In genomic region chr5:179969110-179969509, GRCh38 we compare ENCODE assay signal across 2 cellular contexts.
TF ChIP-seq lines count a peak whose summit lies in the region.

No MANE protein-coding gene starts in this region.

TF ChIP-seq in liver, 16 proteins besides CTCF, POLR2A, EP300 and RAD21 (continued from another document):
- TF ChIP-seq REST (IDR thresholded peaks at IDR 0.05) = no peak
- TF ChIP-seq EGR1 (IDR thresholded peaks at IDR 0.05; ENCODE audit: low read depth in 2 of 2) = no peak
- no peak for TF ChIP-seq NR2F2 (IDR thresholded peaks at IDR 0.05)
- TF ChIP-seq HNF4A (conservative IDR thresholded peaks at IDR 0.05) = peak; percentile 81 to 83
- peak; percentile 50 for TF ChIP-seq FOXA2 (IDR thresholded peaks at IDR 0.05)
- TF ChIP-seq RXRA (IDR thresholded peaks at IDR 0.05) = peak; percentile 42 to 69
- TF ChIP-seq YY1 (IDR thresholded peaks at IDR 0.05) = no peak
- TF ChIP-seq, protein P1, sequence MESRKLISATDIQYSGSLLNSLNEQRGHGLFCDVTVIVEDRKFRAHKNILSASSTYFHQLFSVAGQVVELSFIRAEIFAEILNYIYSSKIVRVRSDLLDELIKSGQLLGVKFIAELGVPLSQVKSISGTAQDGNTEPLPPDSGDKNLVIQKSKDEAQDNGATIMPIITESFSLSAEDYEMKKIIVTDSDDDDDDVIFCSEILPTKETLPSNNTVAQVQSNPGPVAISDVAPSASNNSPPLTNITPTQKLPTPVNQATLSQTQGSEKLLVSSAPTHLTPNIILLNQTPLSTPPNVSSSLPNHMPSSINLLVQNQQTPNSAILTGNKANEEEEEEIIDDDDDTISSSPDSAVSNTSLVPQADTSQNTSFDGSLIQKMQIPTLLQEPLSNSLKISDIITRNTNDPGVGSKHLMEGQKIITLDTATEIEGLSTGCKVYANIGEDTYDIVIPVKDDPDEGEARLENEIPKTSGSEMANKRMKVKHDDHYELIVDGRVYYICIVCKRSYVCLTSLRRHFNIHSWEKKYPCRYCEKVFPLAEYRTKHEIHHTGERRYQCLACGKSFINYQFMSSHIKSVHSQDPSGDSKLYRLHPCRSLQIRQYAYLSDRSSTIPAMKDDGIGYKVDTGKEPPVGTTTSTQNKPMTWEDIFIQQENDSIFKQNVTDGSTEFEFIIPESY (IDR thresholded peaks at IDR 0.05) = no peak

TF ChIP-seq in HepG2, 621 proteins besides CTCF, POLR2A, EP300 and RAD21 (continued from another document):
- TF ChIP-seq ZNF510 (CRISPR knock-in tag; IDR thresholded peaks at IDR 0.05; ENCODE audit: low read depth) (no peak), ZNF749 (CRISPR knock-in tag; IDR thresholded peaks at IDR 0.05; ENCODE audit: borderline replicate concordance) (no peak), ZSCAN25 (CRISPR knock-in tag; IDR thresholded peaks at IDR 0.05) (no peak), ZNF562 (CRISPR knock-in tag; IDR thresholded peaks at IDR 0.05; ENCODE audit: borderline replicate concordance) (no peak), ZNF660 (CRISPR knock-in tag; IDR thresholded peaks at IDR 0.05; ENCODE audit: borderline replicate concordance, low read depth) (no peak), ZBTB2 (CRISPR knock-in tag; IDR thresholded peaks at IDR 0.05; ENCODE audit: low read depth) (no peak), MXD4 (CRISPR knock-in tag; IDR thresholded peaks at IDR 0.05) (no peak), MAFG (CRISPR knock-in tag; IDR thresholded peaks at IDR 0.05) (no peak)
- TF ChIP-seq, protein P2, sequence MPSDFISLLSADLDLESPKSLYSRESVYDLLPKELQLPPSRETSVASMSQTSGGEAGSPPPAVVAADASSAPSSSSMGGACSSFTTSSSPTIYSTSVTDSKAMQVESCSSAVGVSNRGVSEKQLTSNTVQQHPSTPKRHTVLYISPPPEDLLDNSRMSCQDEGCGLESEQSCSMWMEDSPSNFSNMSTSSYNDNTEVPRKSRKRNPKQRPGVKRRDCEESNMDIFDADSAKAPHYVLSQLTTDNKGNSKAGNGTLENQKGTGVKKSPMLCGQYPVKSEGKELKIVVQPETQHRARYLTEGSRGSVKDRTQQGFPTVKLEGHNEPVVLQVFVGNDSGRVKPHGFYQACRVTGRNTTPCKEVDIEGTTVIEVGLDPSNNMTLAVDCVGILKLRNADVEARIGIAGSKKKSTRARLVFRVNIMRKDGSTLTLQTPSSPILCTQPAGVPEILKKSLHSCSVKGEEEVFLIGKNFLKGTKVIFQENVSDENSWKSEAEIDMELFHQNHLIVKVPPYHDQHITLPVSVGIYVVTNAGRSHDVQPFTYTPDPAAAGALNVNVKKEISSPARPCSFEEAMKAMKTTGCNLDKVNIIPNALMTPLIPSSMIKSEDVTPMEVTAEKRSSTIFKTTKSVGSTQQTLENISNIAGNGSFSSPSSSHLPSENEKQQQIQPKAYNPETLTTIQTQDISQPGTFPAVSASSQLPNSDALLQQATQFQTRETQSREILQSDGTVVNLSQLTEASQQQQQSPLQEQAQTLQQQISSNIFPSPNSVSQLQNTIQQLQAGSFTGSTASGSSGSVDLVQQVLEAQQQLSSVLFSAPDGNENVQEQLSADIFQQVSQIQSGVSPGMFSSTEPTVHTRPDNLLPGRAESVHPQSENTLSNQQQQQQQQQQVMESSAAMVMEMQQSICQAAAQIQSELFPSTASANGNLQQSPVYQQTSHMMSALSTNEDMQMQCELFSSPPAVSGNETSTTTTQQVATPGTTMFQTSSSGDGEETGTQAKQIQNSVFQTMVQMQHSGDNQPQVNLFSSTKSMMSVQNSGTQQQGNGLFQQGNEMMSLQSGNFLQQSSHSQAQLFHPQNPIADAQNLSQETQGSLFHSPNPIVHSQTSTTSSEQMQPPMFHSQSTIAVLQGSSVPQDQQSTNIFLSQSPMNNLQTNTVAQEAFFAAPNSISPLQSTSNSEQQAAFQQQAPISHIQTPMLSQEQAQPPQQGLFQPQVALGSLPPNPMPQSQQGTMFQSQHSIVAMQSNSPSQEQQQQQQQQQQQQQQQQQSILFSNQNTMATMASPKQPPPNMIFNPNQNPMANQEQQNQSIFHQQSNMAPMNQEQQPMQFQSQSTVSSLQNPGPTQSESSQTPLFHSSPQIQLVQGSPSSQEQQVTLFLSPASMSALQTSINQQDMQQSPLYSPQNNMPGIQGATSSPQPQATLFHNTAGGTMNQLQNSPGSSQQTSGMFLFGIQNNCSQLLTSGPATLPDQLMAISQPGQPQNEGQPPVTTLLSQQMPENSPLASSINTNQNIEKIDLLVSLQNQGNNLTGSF (CRISPR knock-in tag; IDR thresholded peaks at IDR 0.05) = no peak
- TF ChIP-seq, protein P3, sequence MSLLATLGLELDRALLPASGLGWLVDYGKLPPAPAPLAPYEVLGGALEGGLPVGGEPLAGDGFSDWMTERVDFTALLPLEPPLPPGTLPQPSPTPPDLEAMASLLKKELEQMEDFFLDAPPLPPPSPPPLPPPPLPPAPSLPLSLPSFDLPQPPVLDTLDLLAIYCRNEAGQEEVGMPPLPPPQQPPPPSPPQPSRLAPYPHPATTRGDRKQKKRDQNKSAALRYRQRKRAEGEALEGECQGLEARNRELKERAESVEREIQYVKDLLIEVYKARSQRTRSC (CRISPR knock-in tag; IDR thresholded peaks at IDR 0.05; ENCODE audit: low read depth) = no peak
- TF ChIP-seq, protein P4, sequence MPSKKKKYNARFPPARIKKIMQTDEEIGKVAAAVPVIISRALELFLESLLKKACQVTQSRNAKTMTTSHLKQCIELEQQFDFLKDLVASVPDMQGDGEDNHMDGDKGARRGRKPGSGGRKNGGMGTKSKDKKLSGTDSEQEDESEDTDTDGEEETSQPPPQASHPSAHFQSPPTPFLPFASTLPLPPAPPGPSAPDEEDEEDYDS (CRISPR knock-in tag; IDR thresholded peaks at IDR 0.05) = no peak
